In genomic region chrX:65480960-65481359, GRCh38 we compare ENCODE assay signal across 27 cellular contexts.
"Had no signal": no experiment of that assay in that cellular context is flagged by ENCODE, and none has a peak within 500 bp of the region (broad histone marks: within the 10 kb centered on the region; RNA-seq: fewer than 3 reads in every experiment).

No MANE protein-coding gene starts in this region.

- ATAC-seq: activated CD8-positive, alpha-beta memory T cell treated with anti-CD3 and anti-CD28 coated beads, Interleukin-2, amount 10 ng/mL, durations not matched to agents 7 days and 5 days; heart left ventricle; left ventricle myocardium superior; natural killer cell; sciatic nerve; stimulated activated effector memory CD8-positive, alpha-beta T cell treated with anti-CD3 and anti-CD28 coated beads, Interleukin-12 subunit alpha, Interleukin-12 subunit beta, amount 100 ng/mL, for 72 hours had no signal

- H3K27me3 ChIP-seq: brain microvascular endothelial cell, testis, vagina had no signal

- H3K4me3 Mint-ChIP-seq: activated B cell treated with CpG ODN at 0.5 μM for 24 hours; activated CD4-positive, alpha-beta memory T cell treated with anti-CD3 and anti-CD28 coated beads for 36 hours; activated CD8-positive, alpha-beta memory T cell treated with anti-CD3 and anti-CD28 coated beads, Interleukin-2, amount 10 ng/mL, durations not matched to agents 7 days and 5 days; dendritic cell treated with granulocyte-macrophage colony-stimulating factor and Interleukin-4, amounts not matched to agents 40 ng/mL and 50 ng/mL, for 4 days; natural killer cell; stimulated activated effector memory CD8-positive, alpha-beta T cell treated with anti-CD3 and anti-CD28 coated beads, Interleukin-12 subunit alpha, Interleukin-12 subunit beta, amount 100 ng/mL, for 72 hours; type B pancreatic cell had no signal

- H3K9me3 Mint-ChIP-seq: activated B cell treated with CpG ODN at 0.5 μM for 24 hours had no signal

- H3K4me1 Mint-ChIP-seq: activated B cell treated with CpG ODN at 0.5 μM for 24 hours; activated CD8-positive, alpha-beta memory T cell treated with anti-CD3 and anti-CD28 coated beads, Interleukin-2, amount 10 ng/mL, durations not matched to agents 7 days and 5 days; natural killer cell; stimulated activated effector memory CD8-positive, alpha-beta T cell treated with anti-CD3 and anti-CD28 coated beads, Interleukin-12 subunit alpha, Interleukin-12 subunit beta, amount 100 ng/mL, for 72 hours had no signal

- FAIRE-seq: endometrium, islet of Langerhans, small intestine had no signal

- H3K27me3 Mint-ChIP-seq: activated B cell treated with CpG ODN at 0.5 μM for 24 hours; activated CD4-positive, alpha-beta memory T cell treated with anti-CD3 and anti-CD28 coated beads for 36 hours; activated CD8-positive, alpha-beta memory T cell treated with anti-CD3 and anti-CD28 coated beads, Interleukin-2, amount 10 ng/mL, durations not matched to agents 7 days and 5 days; dendritic cell treated with granulocyte-macrophage colony-stimulating factor and Interleukin-4, amounts not matched to agents 40 ng/mL and 50 ng/mL, for 4 days; type B pancreatic cell had no signal

- H3K27ac ChIP-seq: brain microvascular endothelial cell, heart left ventricle, testis, vagina had no signal

- H3K4me1 ChIP-seq: heart left ventricle, testis, vagina had no signal

- H3K36me3 Mint-ChIP-seq: stimulated activated effector memory CD8-positive, alpha-beta T cell treated with anti-CD3 and anti-CD28 coated beads, Interleukin-12 subunit alpha, Interleukin-12 subunit beta, amount 100 ng/mL, for 72 hours had no signal

- H3K4me3 ChIP-seq: heart left ventricle, testis, vagina had no signal

- H3K9me3 ChIP-seq: testis, vagina had no signal

- H3K36me3 ChIP-seq: brain microvascular endothelial cell, heart left ventricle, vagina had no signal

- H3K27ac Mint-ChIP-seq: activated B cell treated with CpG ODN at 0.5 μM for 24 hours; activated CD4-positive, alpha-beta memory T cell treated with anti-CD3 and anti-CD28 coated beads for 36 hours; activated CD8-positive, alpha-beta memory T cell treated with anti-CD3 and anti-CD28 coated beads, Interleukin-2, amount 10 ng/mL, durations not matched to agents 7 days and 5 days; dendritic cell treated with granulocyte-macrophage colony-stimulating factor and Interleukin-4, amounts not matched to agents 40 ng/mL and 50 ng/mL, for 4 days; natural killer cell; stimulated activated effector memory CD8-positive, alpha-beta T cell treated with anti-CD3 and anti-CD28 coated beads, Interleukin-12 subunit alpha, Interleukin-12 subunit beta, amount 100 ng/mL, for 72 hours; type B pancreatic cell had no signal

- DNase-seq: activated B cell treated with CpG ODN at 0.5 μM for 24 hours; activated CD4-positive, alpha-beta memory T cell treated with anti-CD3 and anti-CD28 coated beads for 36 hours; activated CD4-positive, alpha-beta T cell treated with anti-CD3 and anti-CD28 coated beads for 48 hours; activated CD8-positive, alpha-beta memory T cell treated with anti-CD3 and anti-CD28 coated beads, Interleukin-2, amount 10 ng/mL, durations not matched to agents 7 days and 5 days; activated gamma-delta T cell; activated naive CD4-positive, alpha-beta T cell treated with anti-CD3 and anti-CD28 coated beads, Interleukin-2, amount 50 U/mL, for 16 hours; activated T-cell treated with anti-CD3 and anti-CD28 coated beads for 4 hours; aorta; brain microvascular endothelial cell; caudate nucleus; effector CD4-positive, alpha-beta T cell; heart left ventricle; left ventricle myocardium superior; mammary epithelial cell; midbrain; natural killer cell; small intestine; stimulated activated CD4-positive, alpha-beta T cell treated with anti-CD3 and anti-CD28 coated beads, Interleukin-2, amount 100 ng/mL, for 24 hours; T-helper 9 cell; testis had no signal
